ENCODE assay signal across 21 cellular contexts in genomic region chr21:45888361-45889009, GRCh38.
DNase-seq lines count a peak whose midpoint lies in the region; ATAC-seq and TF ChIP-seq lines count a peak whose summit lies in the region.
"Had no signal": no experiment of that assay in that cellular context is flagged by ENCODE, and none has a peak within 500 bp of the region (broad histone marks: within the 10 kb centered on the region; RNA-seq: fewer than 3 reads in every experiment).

No MANE protein-coding gene starts in this region.

- no peak for TF ChIP-seq CTCF in CD4-positive, alpha-beta T cell (IDR thresholded peaks at IDR 0.05)
- TF ChIP-seq CTCF in psoas muscle (IDR thresholded peaks at IDR 0.05): no peak

- peak overlapping the region; percentile 14 for H3K4me3 Mint-ChIP-seq in CD4-positive, alpha-beta T cell
- H3K4me3 Mint-ChIP-seq in naive thymus-derived CD4-positive, alpha-beta T cell: peak overlapping the region in 9 of 10 donors; percentile 24 to 84 (median 66)
- H3K4me3 Mint-ChIP-seq: nephron; stimulated activated effector memory CD8-positive, alpha-beta T cell treated with anti-CD3 and anti-CD28 coated beads, Interleukin-12 subunit alpha, Interleukin-12 subunit beta, amount 100 ng/mL, for 72 hours; type B pancreatic cell; WTC11 had no signal

- CTCF ChIA-PET in CD4-positive, alpha-beta T cell (lab: Charles Lee): interaction anchor here (2.0 kb wide), 1 partner anchor 8 kb away, joined by 6 read pairs; no protein-coding TSS in a partner anchor
- CTCF ChIA-PET in naive thymus-derived CD4-positive, alpha-beta T cell (lab: Charles Lee): interaction anchor here (0.6 to 4.7 kb wide), 3 partner anchors 8 to 34 kb away, joined by 4 to 18 read pairs (median 7); no protein-coding TSS in a partner anchor

- 60 to 78% (median 72%) methylated on average over 18 of the region's 18 CpGs for WGBS in psoas muscle, 3 donors

- H3K4me1 Mint-ChIP-seq in CD4-positive, alpha-beta T cell (ENCODE audit: low read depth): peaks cover 93% of the 10 kb centered on the region
- peaks cover 57 to 95% (median 94%) of the 10 kb centered on the region in 7 donors for H3K4me1 Mint-ChIP-seq in naive thymus-derived CD4-positive, alpha-beta T cell
- H3K4me1 Mint-ChIP-seq: WTC11 had no signal

- H3K27me3 ChIP-seq in CD4-positive, alpha-beta T cell (ENCODE audit: control insufficient read depth, insufficient read depth, low read length): no peaks in the 10 kb centered on the region
- H3K27me3 ChIP-seq in SJCRH30 (no peaks in the 10 kb centered on the region), psoas muscle (ENCODE audit: insufficient read depth in 3 of 3, low read length in 2 of 3) (peaks cover 0 to 52% (median 5%) of the 10 kb centered on the region in 3 donors)
- H3K27me3 ChIP-seq in naive thymus-derived CD4-positive, alpha-beta T cell (ENCODE audit: control insufficient read depth in 2 of 2, insufficient read depth in 2 of 2, low read length in 2 of 2): no peaks in the 10 kb centered on the region
- H3K27me3 ChIP-seq: BE2C, SJSA1 had no signal

- H3K27ac ChIP-seq in CD4-positive, alpha-beta T cell (ENCODE audit: low read depth, low read length): no peak overlapping the region
- H3K27ac ChIP-seq in SJCRH30 (peak overlapping the region; percentile 55; the same call in 1 of the 2 replicates), psoas muscle (no peak overlapping the region)
- no peak overlapping the region for H3K27ac ChIP-seq in naive thymus-derived CD4-positive, alpha-beta T cell (ENCODE audit: low read depth, low read length)
- H3K27ac ChIP-seq: SJSA1 had no signal

- H3K9me3 ChIP-seq in CD4-positive, alpha-beta T cell (ENCODE audit: control insufficient read depth, low read length): peaks cover 5% of the 10 kb centered on the region
- no peaks in the 10 kb centered on the region for H3K9me3 ChIP-seq in SJCRH30 (replicated peaks)
- H3K9me3 ChIP-seq in naive thymus-derived CD4-positive, alpha-beta T cell (ENCODE audit: control insufficient read depth in 2 of 3, low read length in 3 of 3): peaks cover 0 to 5% (median 0%) of the 10 kb centered on the region in 3 experiments
- no peaks in the 10 kb centered on the region for H3K9me3 ChIP-seq in psoas muscle
- H3K9me3 ChIP-seq: BE2C, SJSA1 had no signal

- peak; percentile 62 for DNase-seq in activated effector memory CD4-positive, alpha-beta T cell treated with anti-CD3 and anti-CD28 coated beads, Interleukin-2, amount 50 U/mL, for 16 hours
- no peak for DNase-seq in activated effector memory CD4-positive, alpha-beta T cell treated with Interleukin-2 at 50 U/mL for 16 hours
- DNase-seq in CD4-positive, alpha-beta T cell: peak in 3 of 10 experiments; percentile 8 to 10 (median 10)
- DNase-seq in SJCRH30: no peak
- peak in 3 of 9 donors; percentile 16 to 36 (median 26) for DNase-seq in naive thymus-derived CD4-positive, alpha-beta T cell
- DNase-seq in psoas muscle: no peak
- DNase-seq in GF-D8 (lab: John Stamatoyannopoulos, UW): no peak
- DNase-seq: DMS79; islet precursor cell; NCI-H1694 treated with DMSO at 0.1 percent for 48 hours; NCI-H2171 treated with DMSO at 0.1 percent for 48 hours; NCI-H524 treated with DMSO at 0.1 percent for 48 hours; stimulated activated CD4-positive, alpha-beta T cell treated with anti-CD3 and anti-CD28 coated beads, Interleukin-4, amount 100 ng/mL, for 24 hours had no signal

- H3K9me3 Mint-ChIP-seq in CD4-positive, alpha-beta T cell: no peaks in the 10 kb centered on the region
- H3K9me3 Mint-ChIP-seq in naive thymus-derived CD4-positive, alpha-beta T cell: peaks cover 3 to 9% (median 6%) of the 10 kb centered on the region in 11 donors
- H3K9me3 Mint-ChIP-seq: nephron, type B pancreatic cell, WTC11 had no signal

- H3K4me3 ChIP-seq in SJCRH30: no peak overlapping the region
- H3K4me3 ChIP-seq in naive thymus-derived CD4-positive, alpha-beta T cell (ENCODE audit: low read length): no peak overlapping the region
- no peak overlapping the region for H3K4me3 ChIP-seq in psoas muscle
- H3K4me3 ChIP-seq: lung, SJSA1 had no signal

- intact Hi-C loops in CD4-positive, alpha-beta T cell (cut with DNase I, micrococcal nuclease): loop anchor here in 1 of 2 experiments (5.0 kb wide), 1 partner anchor 94 kb away; the partner anchor contains the start of gene COL6A1
- intact Hi-C loops in naive thymus-derived CD4-positive, alpha-beta T cell (cut with micrococcal nuclease): no loop called here
- intact Hi-C loops in psoas muscle (cut with DNase I): loop anchor here in 1 of 2 donors (10.0 kb wide), 1 partner anchor 194 kb away; no protein-coding TSS in a partner anchor

- H3K4me1 ChIP-seq in SJCRH30: peaks cover 47% of the 10 kb centered on the region
- H3K4me1 ChIP-seq in naive thymus-derived CD4-positive, alpha-beta T cell (ENCODE audit: control insufficient read depth in 2 of 2, insufficient read depth in 2 of 2, low read length in 2 of 2): peaks cover 50 to 84% of the 10 kb centered on the region in 2 donors
- no peaks in the 10 kb centered on the region for H3K4me1 ChIP-seq in psoas muscle
- H3K4me1 ChIP-seq: SJSA1 had no signal

- ATAC-seq in CD4-positive, alpha-beta T cell (ENCODE audit: poor library complexity): no peak
- ATAC-seq in naive thymus-derived CD4-positive, alpha-beta T cell: peak; percentile 27
- no peak for ATAC-seq in psoas muscle
- ATAC-seq in HG02642 (IDR thresholded peaks at IDR 0.05; ENCODE audit: poor library complexity, unreplicated experiment): no peak
- ATAC-seq: stimulated activated effector memory CD8-positive, alpha-beta T cell treated with anti-CD3 and anti-CD28 coated beads, Interleukin-12 subunit alpha, Interleukin-12 subunit beta, amount 100 ng/mL, for 72 hours; WTC11 had no signal

- H3K27ac Mint-ChIP-seq in CD4-positive, alpha-beta T cell: peak overlapping the region; percentile 81
- H3K27ac Mint-ChIP-seq in naive thymus-derived CD4-positive, alpha-beta T cell: peak overlapping the region in 6 of 9 donors; percentile 1 to 92 (median 66)
- H3K27ac Mint-ChIP-seq: stimulated activated effector memory CD8-positive, alpha-beta T cell treated with anti-CD3 and anti-CD28 coated beads, Interleukin-12 subunit alpha, Interleukin-12 subunit beta, amount 100 ng/mL, for 72 hours; type B pancreatic cell; WTC11 had no signal

- H3K36me3 ChIP-seq in SJCRH30 (no peaks in the 10 kb centered on the region), psoas muscle (ENCODE audit: insufficient read depth in 1 of 2, low read depth in 1 of 2) (no peaks in the 10 kb centered on the region)
- H3K36me3 ChIP-seq in naive thymus-derived CD4-positive, alpha-beta T cell (ENCODE audit: control insufficient read depth in 2 of 3, insufficient read depth in 3 of 3, low read length in 3 of 3): no peaks in the 10 kb centered on the region
- H3K36me3 ChIP-seq: BE2C, SJSA1 had no signal

- POLR2A ChIA-PET in CD4-positive, alpha-beta T cell (lab: Charles Lee): interaction anchor here (1.2 to 1.6 kb wide), 3 partner anchors 8 to 190 kb away, joined by 3 to 7 read pairs (median 6); no protein-coding TSS in a partner anchor
- POLR2A ChIA-PET in naive thymus-derived CD4-positive, alpha-beta T cell (lab: Charles Lee): interaction anchor here (0.6 to 1.3 kb wide), 5 partner anchors 18 to 397 kb away, joined by 3 to 4 read pairs (median 3); partner anchors contain the start of gene MCM3AP

- H3K36me3 Mint-ChIP-seq in CD4-positive, alpha-beta T cell (ENCODE audit: low read depth): no peaks in the 10 kb centered on the region
- H3K36me3 Mint-ChIP-seq in naive thymus-derived CD4-positive, alpha-beta T cell: peaks cover 0 to 11% (median 0%) of the 10 kb centered on the region in 5 donors
- H3K36me3 Mint-ChIP-seq: type B pancreatic cell, WTC11 had no signal

- no peaks in the 10 kb centered on the region for H3K27me3 Mint-ChIP-seq in CD4-positive, alpha-beta T cell
- peaks cover 0 to 17% (median 0%) of the 10 kb centered on the region in 5 donors for H3K27me3 Mint-ChIP-seq in naive thymus-derived CD4-positive, alpha-beta T cell
